ENCODE assay signal across 8 cellular contexts in the genomic region with DNA sequence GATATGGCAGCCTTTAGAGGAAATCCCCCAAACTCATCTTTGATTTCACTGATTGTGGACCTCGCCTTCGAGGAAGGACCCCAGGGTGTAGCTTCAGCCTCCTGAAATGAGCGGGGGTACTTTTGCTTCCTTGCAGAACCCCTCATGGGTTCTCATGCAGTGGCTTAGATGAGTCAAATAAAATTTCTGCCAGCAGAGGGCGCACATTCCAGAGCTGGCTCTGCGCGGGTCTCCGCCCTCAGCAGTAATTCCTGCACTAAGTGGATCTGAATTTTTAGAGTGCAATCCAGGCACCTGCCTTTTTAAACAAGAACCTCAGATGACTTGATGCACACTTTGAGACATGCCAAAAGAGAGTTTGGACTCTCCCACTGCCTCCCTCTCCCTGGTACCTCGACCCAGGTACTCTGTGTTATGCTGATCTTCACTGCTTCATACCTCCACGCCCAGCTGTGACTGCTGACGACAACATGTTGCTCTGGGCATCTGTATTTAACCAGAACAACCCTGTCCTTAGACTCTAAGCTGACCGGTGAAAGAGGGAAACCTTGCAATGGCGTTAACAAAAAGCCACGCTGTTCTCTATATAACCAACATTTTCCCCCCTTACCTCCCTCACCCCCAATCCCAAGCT. TPM values are rescaled to one million over a fixed set of nuclear protein-coding genes. Genes with fewer than 3 reads are reported as not detected.
A peak's percentile ranks its signal among the peaks of the same experiment; 100 is the strongest.
DNase-seq lines count a peak whose midpoint lies in the region; TF ChIP-seq lines count a peak whose summit lies in the region.

No MANE protein-coding gene starts in this region.

- H4K8ac ChIP-seq in mesendoderm (ENCODE audit: low read depth, low read length), result no peak overlapping the region

- H3K9me3 ChIP-seq in HEK293 (ENCODE audit: control insufficient read depth, insufficient read depth, low read depth, low read length), result no peaks in the 10 kb centered on the region
- no peaks in the 10 kb centered on the region for H3K9me3 ChIP-seq in MG63
- no peaks in the 10 kb centered on the region for H3K9me3 ChIP-seq in testis

- no peak overlapping the region for H3K27ac ChIP-seq in HEK293 (ENCODE audit: extremely low read depth, low read depth, low read length)
- no peak overlapping the region for H3K27ac ChIP-seq in dorsolateral prefrontal cortex
- no peak overlapping the region for H3K27ac ChIP-seq in mesendoderm (ENCODE audit: low read depth, low read length)
- H3K27ac ChIP-seq in testis, result no peak overlapping the region

- H3K56ac ChIP-seq in mesendoderm (ENCODE audit: low read length), result peak overlapping the region; percentile 31

- DNase-seq in activated gamma-delta T cell treated with Interleukin-2 at 50 U/mL for 16 hours, result peak; percentile 29
- no peak for DNase-seq in activated gamma-delta T cell (lab: John Stamatoyannopoulos, UW)
- DNase-seq in MG63, result peak; percentile 38
- peak; percentile 35 for DNase-seq in UCSD-AML1 (lab: John Stamatoyannopoulos, UW; ENCODE audit: unreplicated experiment)
- DNase-seq in dorsolateral prefrontal cortex, result peak in 9 of 10 donors; percentile 36 to 73 (median 57)
- DNase-seq in mesendoderm, result peak; percentile 68
- peak; percentile 87 for DNase-seq in testis

- H3K4ac ChIP-seq in mesendoderm (ENCODE audit: low read depth, low read length), result no peak overlapping the region

- H3K4me1 ChIP-seq in HEK293 (ENCODE audit: control insufficient read depth, insufficient read depth, low read length), result peaks cover 10% of the 10 kb centered on the region; the same call in 1 of the 2 replicates
- no peaks in the 10 kb centered on the region for H3K4me1 ChIP-seq in mesendoderm (ENCODE audit: control insufficient read depth, low read depth, low read length)
- no peaks in the 10 kb centered on the region for H3K4me1 ChIP-seq in testis

- H2BK5ac ChIP-seq in mesendoderm (ENCODE audit: low read length), result no peak overlapping the region

- H3K27me3 ChIP-seq in MG63, result peaks cover 26% of the 10 kb centered on the region
- H3K27me3 ChIP-seq in dorsolateral prefrontal cortex, result peaks cover 0 to 49% (median 9%) of the 10 kb centered on the region in 45 donors
- peaks cover 5% of the 10 kb centered on the region for H3K27me3 ChIP-seq in mesendoderm (ENCODE audit: insufficient read depth, low read length, poor library complexity)
- no peaks in the 10 kb centered on the region for H3K27me3 ChIP-seq in testis

- TF ChIP-seq POLR2A in testis (IDR thresholded peaks at IDR 0.05), result no peak

- CTCF ChIA-PET in HEK293 (lab: Yijun Ruan, JAX), result interaction anchor here (0.6 to 4.2 kb wide), 50 partner anchors 8 to 1182 kb away, joined by 3 to 52 read pairs (median 5); no protein-coding TSS in a partner anchor

- H2BK15ac ChIP-seq in mesendoderm (replicated peaks; ENCODE audit: low read depth), result no peak overlapping the region

- no peak overlapping the region for H3K9ac ChIP-seq in mesendoderm (ENCODE audit: low read length)

- H3K23ac ChIP-seq in mesendoderm (ENCODE audit: low read length), result no peak overlapping the region

- H2AK5ac ChIP-seq in mesendoderm (ENCODE audit: low read length), result no peak overlapping the region

- no peak overlapping the region for H4K5ac ChIP-seq in mesendoderm (ENCODE audit: low read length)

- no peaks in the 10 kb centered on the region for H3K79me2 ChIP-seq in mesendoderm (ENCODE audit: control insufficient read depth, insufficient read depth, low read length)

- no peaks in the 10 kb centered on the region for H3K79me1 ChIP-seq in mesendoderm (ENCODE audit: low read length)

- no peak overlapping the region for H3K4me2 ChIP-seq in mesendoderm (ENCODE audit: low read length)

- no peaks in the 10 kb centered on the region for H3K36me3 ChIP-seq in HEK293 (ENCODE audit: control insufficient read depth in 2 of 2, insufficient read depth in 1 of 2, low read length in 2 of 2)
- H3K36me3 ChIP-seq in MG63, result no peaks in the 10 kb centered on the region
- H3K36me3 ChIP-seq in mesendoderm (ENCODE audit: control insufficient read depth, insufficient read depth, low read length), result no peaks in the 10 kb centered on the region
- no peaks in the 10 kb centered on the region for H3K36me3 ChIP-seq in testis (ENCODE audit: low read depth, missing control alignments)

- POLR2A ChIA-PET in HEK293 (lab: Yijun Ruan, JAX), result no interaction called here

- H3K18ac ChIP-seq in mesendoderm (ENCODE audit: low read length), result no peak overlapping the region

- H3K4me3 ChIP-seq in HEK293 (ENCODE audit: low read depth, low read length) (no peak overlapping the region), MG63 (no peak overlapping the region), dorsolateral prefrontal cortex (no peak overlapping the region), mesendoderm (ENCODE audit: low read length) (no peak overlapping the region), testis (no peak overlapping the region)

- intact Hi-C loops in dorsolateral prefrontal cortex (cut with DNase I) (no loop called here), testis (cut with DNase I; ENCODE audit: low total_unique reads) (no loop called here)

- TF ChIP-seq CTCF in HEK293 (tag by site-specific recombination; IDR thresholded peaks at IDR 0.05), result peak; percentile 57
- TF ChIP-seq CTCF in dorsolateral prefrontal cortex (IDR thresholded peaks at IDR 0.05 in 54 of 56, conservative IDR thresholded peaks at IDR 0.05 in 2 of 56; ENCODE audit: low read depth in 1 of 56, partially characterized antibody in 56 of 56), result peak; percentile 61 to 83 (median 76)
- peak; percentile 8 to 95 (median 58) for TF ChIP-seq CTCF in testis (IDR thresholded peaks at IDR 0.05)

- no peak overlapping the region for H2BK120ac ChIP-seq in mesendoderm (ENCODE audit: low read depth, low read length)

- WGBS in mesendoderm (ENCODE audit: extremely low coverage, insufficient coverage, low lambda C conversion rate), result no CpG with 5 or more reads among the region's 13 CpGs
- 37 to 42% methylated on average over 13 of the region's 13 CpGs for WGBS in testis, 2 donors

TF ChIP-seq in HEK293, 187 proteins besides CTCF, POLR2A, EP300 and RAD21 (continues in another document):
- TF ChIP-seq ZEB2 (tag by site-specific recombination; IDR thresholded peaks at IDR 0.05) (no peak), TCF7L2 (IDR thresholded peaks at IDR 0.05; ENCODE audit: borderline replicate concordance, low read depth, low read length) (no peak), HOXD13 (CRISPR knock-in tag; IDR thresholded peaks at IDR 0.05; ENCODE audit: borderline replicate concordance) (no peak), ZNF274 (IDR thresholded peaks at IDR 0.05; ENCODE audit: low read length) (no peak), ZNF274 (tag by site-specific recombination; IDR thresholded peaks at IDR 0.05; ENCODE audit: borderline replicate concordance) (no peak), SCRT2 (tag by site-specific recombination; IDR thresholded peaks at IDR 0.05) (peak; percentile 91), ZNF214 (tag by site-specific recombination; IDR thresholded peaks at IDR 0.05; ENCODE audit: borderline replicate concordance) (no peak), ZBTB20 (tag by site-specific recombination; IDR thresholded peaks at IDR 0.05) (peak; percentile 56), ZNF174 (tag by site-specific recombination; IDR thresholded peaks at IDR 0.05) (no peak), ZNF843 (tag by site-specific recombination; IDR thresholded peaks at IDR 0.05) (no peak), GLI2 (tag by site-specific recombination; IDR thresholded peaks at IDR 0.05; ENCODE audit: borderline replicate concordance, low read depth) (no peak), ZNF76 (tag by site-specific recombination; IDR thresholded peaks at IDR 0.05; ENCODE audit: borderline replicate concordance, low read depth) (no peak), KLF1 (tag by site-specific recombination; IDR thresholded peaks at IDR 0.05) (peak; percentile 38; the same call in 1 of the 2 replicates), GLI4 (tag by site-specific recombination; IDR thresholded peaks at IDR 0.05) (no peak)
- TF ChIP-seq, protein P1, sequence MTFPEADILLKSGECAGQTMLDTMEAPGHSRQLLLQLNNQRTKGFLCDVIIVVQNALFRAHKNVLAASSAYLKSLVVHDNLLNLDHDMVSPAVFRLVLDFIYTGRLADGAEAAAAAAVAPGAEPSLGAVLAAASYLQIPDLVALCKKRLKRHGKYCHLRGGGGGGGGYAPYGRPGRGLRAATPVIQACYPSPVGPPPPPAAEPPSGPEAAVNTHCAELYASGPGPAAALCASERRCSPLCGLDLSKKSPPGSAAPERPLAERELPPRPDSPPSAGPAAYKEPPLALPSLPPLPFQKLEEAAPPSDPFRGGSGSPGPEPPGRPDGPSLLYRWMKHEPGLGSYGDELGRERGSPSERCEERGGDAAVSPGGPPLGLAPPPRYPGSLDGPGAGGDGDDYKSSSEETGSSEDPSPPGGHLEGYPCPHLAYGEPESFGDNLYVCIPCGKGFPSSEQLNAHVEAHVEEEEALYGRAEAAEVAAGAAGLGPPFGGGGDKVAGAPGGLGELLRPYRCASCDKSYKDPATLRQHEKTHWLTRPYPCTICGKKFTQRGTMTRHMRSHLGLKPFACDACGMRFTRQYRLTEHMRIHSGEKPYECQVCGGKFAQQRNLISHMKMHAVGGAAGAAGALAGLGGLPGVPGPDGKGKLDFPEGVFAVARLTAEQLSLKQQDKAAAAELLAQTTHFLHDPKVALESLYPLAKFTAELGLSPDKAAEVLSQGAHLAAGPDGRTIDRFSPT (tag by site-specific recombination; IDR thresholded peaks at IDR 0.05), result no peak
- TF ChIP-seq, protein P2, sequence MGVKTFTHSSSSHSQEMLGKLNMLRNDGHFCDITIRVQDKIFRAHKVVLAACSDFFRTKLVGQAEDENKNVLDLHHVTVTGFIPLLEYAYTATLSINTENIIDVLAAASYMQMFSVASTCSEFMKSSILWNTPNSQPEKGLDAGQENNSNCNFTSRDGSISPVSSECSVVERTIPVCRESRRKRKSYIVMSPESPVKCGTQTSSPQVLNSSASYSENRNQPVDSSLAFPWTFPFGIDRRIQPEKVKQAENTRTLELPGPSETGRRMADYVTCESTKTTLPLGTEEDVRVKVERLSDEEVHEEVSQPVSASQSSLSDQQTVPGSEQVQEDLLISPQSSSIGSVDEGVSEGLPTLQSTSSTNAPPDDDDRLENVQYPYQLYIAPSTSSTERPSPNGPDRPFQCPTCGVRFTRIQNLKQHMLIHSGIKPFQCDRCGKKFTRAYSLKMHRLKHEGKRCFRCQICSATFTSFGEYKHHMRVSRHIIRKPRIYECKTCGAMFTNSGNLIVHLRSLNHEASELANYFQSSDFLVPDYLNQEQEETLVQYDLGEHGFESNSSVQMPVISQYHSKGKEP (tag by site-specific recombination; IDR thresholded peaks at IDR 0.05), result 0 out of 2 replicates have a peak, but pooled peaks have one; percentile 25

RNA-seq across cellular contexts. Expression of a gene that starts 7.3 kb away (rescaled TPM):
- not detected in 2 replicates for total RNA-seq in MG63 (2014; rRNA removed; shearing (Covaris generic); ENCODE audit: low replicate concordance)
- total RNA-seq in dorsolateral prefrontal cortex (1 to 10 TPM in 74 of 120 experiments, under 1 TPM in 38, not detected in 8; 0.14 to 5.8 (median 1.2) TPM), testis (10 to 100 TPM; 12.0 to 15.2 TPM)
- 0.76 TPM for polyA plus RNA-seq in mesendoderm (2013, experiment 1 of 2)
- 0.73 TPM for polyA plus RNA-seq in mesendoderm (2013, experiment 2 of 2)
- 38.8 TPM for polyA plus RNA-seq in testis (ENCODE audit: insufficient read depth, low read depth, low replicate concordance)
